In genomic region chr7:103075337-103075918, GRCh38 we compare ENCODE assay signal across 8 cellular contexts.
DNase-seq lines count a peak whose midpoint lies in the region; ATAC-seq and TF ChIP-seq lines count a peak whose summit lies in the region.

No MANE protein-coding gene starts in this region.

- no peaks in the 10 kb centered on the region for H3K27me3 ChIP-seq in layer of hippocampus (ENCODE audit: control insufficient read depth, insufficient read depth, low read length)

- TF ChIP-seq CTCF in choroid plexus epithelial cell (conservative IDR thresholded peaks at IDR 0.05; ENCODE audit: low read depth, low read length): no peak

- peak overlapping the region; percentile 90 for H3K27ac ChIP-seq in layer of hippocampus (ENCODE audit: low read depth, low read length)

- peak overlapping the region; percentile 95 for H3K4me3 ChIP-seq in choroid plexus epithelial cell (ENCODE audit: low read depth, low read length)

- DNase-seq in NCI-H1694 (lab: John Stamatoyannopoulos, UW): peak; percentile 21
- DNase-seq in activated CD4-positive, alpha-beta T cell treated with anti-CD3 and anti-CD28 coated beads for 24 hours (ENCODE audit: low read depth in 2 of 2): peak; percentile 53 to 70
- peak; percentile 60 for DNase-seq in choroid plexus epithelial cell (ENCODE audit: low read depth)
- peak; percentile 54 to 73 (median 68) for DNase-seq in stimulated activated CD4-positive, alpha-beta T cell treated with anti-CD3 and anti-CD28 coated beads, Interleukin-1b, Interleukin-23, amount 100 ng/mL, for 24 hours (ENCODE audit: low read depth in 4 of 4, low spot score in 1 of 4)
- DNase-seq in NCI-H2029 treated with DMSO at 0.1 percent for 48 hours (lab: John Stamatoyannopoulos, UW): no peak

- ATAC-seq in GM18505 (IDR thresholded peaks at IDR 0.05; ENCODE audit: unreplicated experiment): peak; percentile 46
- ATAC-seq in HG02763 (IDR thresholded peaks at IDR 0.05; ENCODE audit: unreplicated experiment): peak; percentile 43

- TF ChIP-seq POLR2A in GM18505 (IDR thresholded peaks at IDR 0.05; ENCODE audit: borderline replicate concordance, extremely low read depth, insufficient read depth, insufficient read length): peak; percentile 10
